32 cellular contexts compared by ENCODE assay signal in the genomic region with DNA sequence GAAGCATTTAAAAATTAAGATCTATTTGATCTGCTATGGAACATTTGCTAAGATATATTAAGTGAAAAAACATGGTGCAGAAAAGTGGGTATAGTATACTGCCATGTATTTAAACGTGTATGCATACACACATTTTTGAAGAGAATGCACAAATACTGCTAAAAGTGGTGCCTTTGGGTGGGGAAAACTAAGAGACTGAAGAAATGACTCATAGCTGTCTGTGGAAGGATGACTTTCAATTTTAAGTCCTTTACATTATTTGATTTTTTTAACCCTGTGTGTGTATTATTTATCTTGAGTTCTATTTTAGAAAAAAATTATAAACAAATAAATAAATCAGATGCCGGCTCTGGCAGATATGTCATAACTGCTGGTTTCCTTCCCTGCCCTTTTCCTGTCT.
"Had no signal": no experiment of that assay in that cellular context is flagged by ENCODE, and none has a peak within 500 bp of the region (broad histone marks: within the 10 kb centered on the region; RNA-seq: fewer than 3 reads in every experiment).

No MANE protein-coding gene starts in this region.

- H3K4me1 Mint-ChIP-seq: activated CD4-positive, alpha-beta T cell treated with anti-CD3 and anti-CD28 coated beads, Interleukin-2, amount 10 ng/mL, durations not matched to agents 7 days and 5 days; activated naive CD4-positive, alpha-beta T cell treated with anti-CD3 and anti-CD28 coated beads, Interleukin-2, amount 50 U/mL, for 24 hours; activated naive CD8-positive, alpha-beta T cell treated with anti-CD3 and anti-CD28 coated beads, Interleukin-2, amount 50 U/mL, for 24 hours; activated T-helper 17 cell treated with anti-CD3 and anti-CD28 coated beads, Interleukin-2, amount 50 U/mL, for 72 hours; natural killer cell; stimulated activated naive B cell treated with anti-CD40 and anti-IgM and Interleukin-4, amounts not matched to agents 10 μg/mL and 1 μg/mL and 100 μg/mL, for 72 hours; T-helper 17 cell had no signal

- H3K4me2 ChIP-seq: neural progenitor cell had no signal

- H2AFZ ChIP-seq: neural progenitor cell, parathyroid adenoma had no signal

- H3K27ac ChIP-seq: body of pancreas, cardiac muscle cell, left ventricle myocardium inferior, neural progenitor cell, parathyroid adenoma, right atrium auricular region, stomach, thyroid gland, upper lobe of right lung had no signal

- H3K27me3 Mint-ChIP-seq: activated CD8-positive, alpha-beta T cell treated with anti-CD3 and anti-CD28 coated beads for 36 hours; activated naive CD8-positive, alpha-beta T cell treated with anti-CD3 and anti-CD28 coated beads, Interleukin-2, amount 50 U/mL, for 24 hours; stimulated activated naive B cell treated with anti-CD40 and anti-IgM and Interleukin-4, amounts not matched to agents 10 μg/mL and 1 μg/mL and 100 μg/mL, for 72 hours had no signal

- H3K36me3 ChIP-seq: cardiac muscle cell, left ventricle myocardium inferior, neural progenitor cell, right atrium auricular region, stomach, thyroid gland, upper lobe of right lung had no signal

- H3K9me3 ChIP-seq: body of pancreas, left ventricle myocardium inferior, right atrium auricular region, stomach, thyroid gland, upper lobe of right lung had no signal

- FAIRE-seq: frontal cortex had no signal

- DNase-seq: activated CD4-positive, alpha-beta T cell treated with anti-CD3 and anti-CD28 coated beads for 1 hour; activated CD4-positive, alpha-beta T cell treated with anti-CD3 and anti-CD28 coated beads, Interleukin-2, amount 10 ng/mL, durations not matched to agents 7 days and 5 days; activated CD8-positive, alpha-beta T cell treated with anti-CD3 and anti-CD28 coated beads for 36 hours; activated gamma-delta T cell treated with Interleukin-2 at 50 U/mL for 16 hours; activated naive CD8-positive, alpha-beta T cell treated with anti-CD3 and anti-CD28 coated beads, Interleukin-2, amount 50 U/mL, for 24 hours; activated T-cell treated with anti-CD3 and anti-CD28 coated beads, Interleukin-2, amount 50 U/mL, for 4 hours; anterior cingulate cortex; cortex of kidney; effector memory CD8-positive, alpha-beta T cell; erythroblast; islet precursor cell; left ventricle myocardium inferior; mesendoderm; natural killer cell; occipital lobe; stimulated activated CD4-positive, alpha-beta T cell treated with anti-CD3 and anti-CD28 coated beads, Interleukin-15, amount 100 ng/mL, for 24 hours; stimulated activated CD4-positive, alpha-beta T cell treated with anti-CD3 and anti-CD28 coated beads, Interleukin-2, amount 100 ng/mL, for 24 hours; stimulated activated naive B cell treated with anti-CD40 and anti-IgM and Interleukin-4, amounts not matched to agents 10 μg/mL and 1 μg/mL and 100 μg/mL, for 72 hours; stomach; T-helper 17 cell; thyroid gland; upper lobe of right lung had no signal

- H3K79me2 ChIP-seq: parathyroid adenoma had no signal

- H3K27me3 ChIP-seq: body of pancreas, cardiac muscle cell, neural progenitor cell, right atrium auricular region, stomach, thyroid gland, upper lobe of right lung had no signal

- H3K9ac ChIP-seq: neural progenitor cell, parathyroid adenoma had no signal

- H3K4me1 ChIP-seq: body of pancreas, parathyroid adenoma, upper lobe of right lung had no signal

- ATAC-seq: activated CD8-positive, alpha-beta T cell treated with anti-CD3 and anti-CD28 coated beads for 36 hours; activated naive CD8-positive, alpha-beta T cell treated with anti-CD3 and anti-CD28 coated beads, Interleukin-2, amount 50 U/mL, for 24 hours; activated T-cell treated with anti-CD3 and anti-CD28 coated beads, Interleukin-2, amount 50 U/mL, for 4 hours; activated T-helper 17 cell treated with anti-CD3 and anti-CD28 coated beads, Interleukin-2, amount 50 U/mL, for 72 hours; body of pancreas; effector memory CD8-positive, alpha-beta T cell; natural killer cell; stimulated activated naive B cell treated with anti-CD40 and anti-IgM and Interleukin-4, amounts not matched to agents 10 μg/mL and 1 μg/mL and 100 μg/mL, for 72 hours; T-helper 17 cell; upper lobe of right lung; WTC11 had no signal

- H3K4me3 Mint-ChIP-seq: activated CD4-positive, alpha-beta T cell treated with anti-CD3 and anti-CD28 coated beads, Interleukin-2, amount 10 ng/mL, durations not matched to agents 7 days and 5 days; activated CD8-positive, alpha-beta T cell treated with anti-CD3 and anti-CD28 coated beads for 36 hours; activated naive CD4-positive, alpha-beta T cell treated with anti-CD3 and anti-CD28 coated beads, Interleukin-2, amount 50 U/mL, for 24 hours; activated naive CD8-positive, alpha-beta T cell treated with anti-CD3 and anti-CD28 coated beads, Interleukin-2, amount 50 U/mL, for 24 hours; activated T-cell treated with anti-CD3 and anti-CD28 coated beads, Interleukin-2, amount 50 U/mL, for 4 hours; activated T-helper 17 cell treated with anti-CD3 and anti-CD28 coated beads, Interleukin-2, amount 50 U/mL, for 72 hours; effector memory CD8-positive, alpha-beta T cell; natural killer cell; neural progenitor cell; stimulated activated naive B cell treated with anti-CD40 and anti-IgM and Interleukin-4, amounts not matched to agents 10 μg/mL and 1 μg/mL and 100 μg/mL, for 72 hours; T-helper 17 cell; WTC11 had no signal

- H3K36me3 Mint-ChIP-seq: activated naive CD4-positive, alpha-beta T cell treated with anti-CD3 and anti-CD28 coated beads, Interleukin-2, amount 50 U/mL, for 24 hours; natural killer cell; neural progenitor cell; stimulated activated naive B cell treated with anti-CD40 and anti-IgM and Interleukin-4, amounts not matched to agents 10 μg/mL and 1 μg/mL and 100 μg/mL, for 72 hours; WTC11 had no signal

- H3K9me3 Mint-ChIP-seq: activated CD4-positive, alpha-beta T cell treated with anti-CD3 and anti-CD28 coated beads, Interleukin-2, amount 10 ng/mL, durations not matched to agents 7 days and 5 days; activated CD8-positive, alpha-beta T cell treated with anti-CD3 and anti-CD28 coated beads for 36 hours; activated naive CD4-positive, alpha-beta T cell treated with anti-CD3 and anti-CD28 coated beads, Interleukin-2, amount 50 U/mL, for 24 hours; activated naive CD8-positive, alpha-beta T cell treated with anti-CD3 and anti-CD28 coated beads, Interleukin-2, amount 50 U/mL, for 24 hours; activated T-cell treated with anti-CD3 and anti-CD28 coated beads, Interleukin-2, amount 50 U/mL, for 4 hours; activated T-helper 17 cell treated with anti-CD3 and anti-CD28 coated beads, Interleukin-2, amount 50 U/mL, for 72 hours; effector memory CD8-positive, alpha-beta T cell; natural killer cell; stimulated activated naive B cell treated with anti-CD40 and anti-IgM and Interleukin-4, amounts not matched to agents 10 μg/mL and 1 μg/mL and 100 μg/mL, for 72 hours had no signal

- H3K27ac Mint-ChIP-seq: activated CD4-positive, alpha-beta T cell treated with anti-CD3 and anti-CD28 coated beads, Interleukin-2, amount 10 ng/mL, durations not matched to agents 7 days and 5 days; activated CD8-positive, alpha-beta T cell treated with anti-CD3 and anti-CD28 coated beads for 36 hours; activated naive CD4-positive, alpha-beta T cell treated with anti-CD3 and anti-CD28 coated beads, Interleukin-2, amount 50 U/mL, for 24 hours; activated naive CD8-positive, alpha-beta T cell treated with anti-CD3 and anti-CD28 coated beads, Interleukin-2, amount 50 U/mL, for 24 hours; activated T-helper 17 cell treated with anti-CD3 and anti-CD28 coated beads, Interleukin-2, amount 50 U/mL, for 72 hours; effector memory CD8-positive, alpha-beta T cell; natural killer cell; neural progenitor cell; stimulated activated naive B cell treated with anti-CD40 and anti-IgM and Interleukin-4, amounts not matched to agents 10 μg/mL and 1 μg/mL and 100 μg/mL, for 72 hours; T-helper 17 cell; WTC11 had no signal

- H3K4me3 ChIP-seq: body of pancreas, cardiac muscle cell, left ventricle myocardium inferior, lung, neural progenitor cell, right atrium auricular region, stomach, thyroid gland, upper lobe of right lung had no signal
